Comparison of ENCODE assay signal across 1 cellular context in the genomic region with DNA sequence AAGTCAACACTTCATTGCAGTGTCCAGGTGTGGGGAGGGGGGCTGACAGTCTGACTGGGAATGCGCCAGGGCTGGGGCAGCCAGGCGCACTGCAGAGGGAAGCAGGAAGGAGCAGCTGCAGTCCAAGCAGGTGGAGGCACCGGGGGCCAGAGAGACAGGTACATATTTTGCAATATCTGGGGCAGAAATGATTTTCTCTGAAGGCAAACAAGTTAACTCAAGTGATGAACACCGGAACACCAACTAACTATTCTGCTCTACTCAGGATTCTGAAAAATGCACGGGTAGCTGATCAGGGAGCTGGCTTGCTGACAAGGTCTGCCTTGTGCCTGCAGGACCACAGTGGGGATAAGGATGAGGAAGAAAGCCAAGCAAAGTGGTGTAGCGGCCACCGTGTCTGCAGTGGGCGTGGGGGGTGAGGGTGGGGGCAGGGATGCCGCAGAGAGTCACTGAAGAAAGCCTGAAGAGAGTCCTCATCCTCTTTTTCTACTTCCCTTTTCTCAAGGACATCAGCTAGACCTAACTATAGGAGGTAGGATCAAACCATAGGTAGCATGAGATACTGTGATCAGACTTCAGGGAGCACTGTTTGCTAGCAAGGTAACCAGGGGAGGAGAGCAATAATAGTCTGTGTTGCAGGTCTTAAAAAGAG.
TF ChIP-seq lines count a peak whose summit lies in the region.

No MANE protein-coding gene starts in this region.

TF ChIP-seq in WTC11, 78 proteins besides CTCF, POLR2A, EP300 and RAD21:
- TF ChIP-seq, protein P1, sequence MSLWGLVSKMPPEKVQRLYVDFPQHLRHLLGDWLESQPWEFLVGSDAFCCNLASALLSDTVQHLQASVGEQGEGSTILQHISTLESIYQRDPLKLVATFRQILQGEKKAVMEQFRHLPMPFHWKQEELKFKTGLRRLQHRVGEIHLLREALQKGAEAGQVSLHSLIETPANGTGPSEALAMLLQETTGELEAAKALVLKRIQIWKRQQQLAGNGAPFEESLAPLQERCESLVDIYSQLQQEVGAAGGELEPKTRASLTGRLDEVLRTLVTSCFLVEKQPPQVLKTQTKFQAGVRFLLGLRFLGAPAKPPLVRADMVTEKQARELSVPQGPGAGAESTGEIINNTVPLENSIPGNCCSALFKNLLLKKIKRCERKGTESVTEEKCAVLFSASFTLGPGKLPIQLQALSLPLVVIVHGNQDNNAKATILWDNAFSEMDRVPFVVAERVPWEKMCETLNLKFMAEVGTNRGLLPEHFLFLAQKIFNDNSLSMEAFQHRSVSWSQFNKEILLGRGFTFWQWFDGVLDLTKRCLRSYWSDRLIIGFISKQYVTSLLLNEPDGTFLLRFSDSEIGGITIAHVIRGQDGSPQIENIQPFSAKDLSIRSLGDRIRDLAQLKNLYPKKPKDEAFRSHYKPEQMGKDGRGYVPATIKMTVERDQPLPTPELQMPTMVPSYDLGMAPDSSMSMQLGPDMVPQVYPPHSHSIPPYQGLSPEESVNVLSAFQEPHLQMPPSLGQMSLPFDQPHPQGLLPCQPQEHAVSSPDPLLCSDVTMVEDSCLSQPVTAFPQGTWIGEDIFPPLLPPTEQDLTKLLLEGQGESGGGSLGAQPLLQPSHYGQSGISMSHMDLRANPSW (CRISPR knock-in tag; conservative IDR thresholded peaks at IDR 0.05; ENCODE audit: low read depth) = no peak
- TF ChIP-seq MXD4 (CRISPR knock-in tag; IDR thresholded peaks at IDR 0.05; ENCODE audit: borderline replicate concordance) = no peak
- TF ChIP-seq NR1H2 (CRISPR knock-in tag; IDR thresholded peaks at IDR 0.05) = no peak
- no peak for TF ChIP-seq CBFB (CRISPR knock-in tag; IDR thresholded peaks at IDR 0.05; ENCODE audit: low read depth)
TF ChIP-seq in WTC11: peak in this region for 0.
